ENCODE assay signal across 28 cellular contexts in genomic region chr9:91646702-91647101, GRCh38.
"Had no signal": no experiment of that assay in that cellular context is flagged by ENCODE, and none has a peak within 500 bp of the region (broad histone marks: within the 10 kb centered on the region; RNA-seq: fewer than 3 reads in every experiment).

No MANE protein-coding gene starts in this region.

- H3K9me3 ChIP-seq: colonic mucosa, esophagus squamous epithelium, gastrocnemius medialis had no signal

- H3K9me3 Mint-ChIP-seq: effector memory CD8-positive, alpha-beta T cell had no signal

- H3K4me3 ChIP-seq: colonic mucosa, coronary artery, dorsolateral prefrontal cortex, esophagus muscularis mucosa, esophagus squamous epithelium, gastrocnemius medialis, gastroesophageal sphincter, heart left ventricle, heart right ventricle had no signal

- FAIRE-seq: colon, endometrium, endothelial cell of umbilical vein, frontal cortex had no signal

- H3K27me3 ChIP-seq: colonic mucosa, esophagus muscularis mucosa, gastrocnemius medialis, gastroesophageal sphincter had no signal

- H3K36me3 ChIP-seq: colonic mucosa, esophagus muscularis mucosa, esophagus squamous epithelium, gastrocnemius medialis, gastroesophageal sphincter, heart left ventricle, heart right ventricle had no signal

- ATAC-seq: effector memory CD8-positive, alpha-beta T cell; foreskin keratinocyte; gastrocnemius medialis; gastroesophageal sphincter; heart right ventricle had no signal

- H3K27ac Mint-ChIP-seq: dendritic cell treated with granulocyte-macrophage colony-stimulating factor and Interleukin-4, amounts not matched to agents 40 ng/mL and 50 ng/mL, for 4 days; effector memory CD8-positive, alpha-beta T cell; endodermal cell had no signal

- DNase-seq: colonic mucosa; cortex of kidney; dermis blood vessel endothelial cell; dorsolateral prefrontal cortex; effector CD4-positive, alpha-beta T cell; effector CD8-positive, alpha-beta T cell; effector memory CD4-positive, alpha-beta T cell; effector memory CD8-positive, alpha-beta T cell; endodermal cell; erythroblast; esophagus squamous epithelium; foreskin fibroblast; foreskin keratinocyte; foreskin melanocyte; gastrocnemius medialis; glutamatergic neuron; head of caudate nucleus; heart left ventricle; heart right ventricle had no signal

- H3K4me1 ChIP-seq: colonic mucosa, esophagus muscularis mucosa, esophagus squamous epithelium, foreskin keratinocyte, gastrocnemius medialis, gastroesophageal sphincter, heart left ventricle had no signal

- H3K27ac ChIP-seq: colonic mucosa, coronary artery, dorsolateral prefrontal cortex, epithelial cell of prostate, esophagus muscularis mucosa, esophagus squamous epithelium, foreskin keratinocyte, gastrocnemius medialis, gastroesophageal sphincter, heart left ventricle, heart right ventricle had no signal
